1 cellular context compared by ENCODE assay signal in the genomic region with DNA sequence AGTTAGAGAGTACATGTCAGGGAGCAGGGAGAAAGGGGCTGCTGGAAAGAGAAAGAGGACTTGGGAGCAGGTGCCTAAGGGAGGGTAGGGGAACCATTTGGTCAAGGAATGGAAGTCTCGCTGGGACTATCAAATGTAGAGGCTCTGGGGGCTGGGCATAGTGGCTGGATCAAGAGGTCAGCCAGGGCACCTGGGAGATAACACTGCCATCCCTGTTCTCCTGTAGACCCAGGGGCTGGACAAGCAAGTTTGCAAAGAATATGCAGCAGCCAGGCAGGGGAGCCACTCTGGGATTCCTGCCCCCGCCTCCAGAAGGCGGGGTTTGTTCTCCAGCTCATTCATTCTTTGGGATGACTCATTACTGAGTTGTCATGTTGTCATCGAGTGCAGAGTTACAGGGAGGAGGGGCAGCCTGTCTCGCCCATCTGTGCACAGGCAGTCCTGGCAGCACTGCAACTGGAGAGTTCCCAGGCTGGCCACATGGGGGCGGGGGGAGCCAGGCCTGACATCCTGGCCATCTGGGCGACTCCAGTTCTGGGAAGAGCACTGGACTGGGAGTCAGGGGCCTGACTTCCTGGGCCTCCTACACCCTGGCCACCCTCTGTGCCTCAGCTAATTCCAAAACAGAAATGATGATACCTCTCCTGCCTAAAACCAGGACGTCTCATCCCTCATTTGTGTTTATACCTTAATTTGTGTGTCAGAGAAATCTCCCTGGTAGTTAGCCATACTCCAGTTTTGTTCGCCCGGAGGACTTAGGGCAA.
TF ChIP-seq lines count a peak whose summit lies in the region.

No MANE protein-coding gene starts in this region.

TF ChIP-seq in HepG2, 621 proteins besides CTCF, POLR2A, EP300 and RAD21 (continued from another document and continues in another):
- TF ChIP-seq ZNF883 (CRISPR knock-in tag; IDR thresholded peaks at IDR 0.05; ENCODE audit: not compliant biosample characterization) (no peak), ATF7-NPFF (CRISPR knock-in tag; IDR thresholded peaks at IDR 0.05; ENCODE audit: low read depth) (no peak; the same call in 1 of the 2 replicates), ZNF367 (CRISPR knock-in tag; IDR thresholded peaks at IDR 0.05; ENCODE audit: borderline replicate concordance) (no peak), ZNF350 (CRISPR knock-in tag; IDR thresholded peaks at IDR 0.05; ENCODE audit: borderline replicate concordance, low read depth) (peak; percentile 95), ZNF776 (CRISPR knock-in tag; IDR thresholded peaks at IDR 0.05) (no peak), NR2C2 (CRISPR knock-in tag; IDR thresholded peaks at IDR 0.05; ENCODE audit: borderline replicate concordance) (no peak; the same call in 1 of the 2 replicates), SRSF1 (optimal IDR thresholded peaks at IDR 0.05; ENCODE audit: low read depth, low read length) (no peak), MIER2 (CRISPR knock-in tag; IDR thresholded peaks at IDR 0.05) (peak; percentile 79), MTA3 (CRISPR knock-in tag; IDR thresholded peaks at IDR 0.05) (no peak), IKZF1 (IDR thresholded peaks at IDR 0.05) (no peak), NR1H2 (CRISPR knock-in tag; IDR thresholded peaks at IDR 0.05; ENCODE audit: borderline replicate concordance, low read depth) (no peak), ZNF549 (CRISPR knock-in tag; IDR thresholded peaks at IDR 0.05) (no peak), ZNF460 (CRISPR knock-in tag; IDR thresholded peaks at IDR 0.05; ENCODE audit: borderline replicate concordance) (no peak), SP1 (IDR thresholded peaks at IDR 0.05) (no peak), SP1 (CRISPR knock-in tag; IDR thresholded peaks at IDR 0.05) (peak; percentile 38; the same call in 1 of the 2 replicates), KDM5A (IDR thresholded peaks at IDR 0.05; ENCODE audit: borderline replicate concordance, low read length) (no peak), ADNP (CRISPR knock-in tag; IDR thresholded peaks at IDR 0.05) (peak; percentile 93), ZNF564 (CRISPR knock-in tag; IDR thresholded peaks at IDR 0.05) (no peak), BRD4 (CRISPR knock-in tag; IDR thresholded peaks at IDR 0.05) (no peak), TBX2 (CRISPR knock-in tag; IDR thresholded peaks at IDR 0.05; ENCODE audit: borderline replicate concordance) (peak; percentile 79), ZNF737 (CRISPR knock-in tag; IDR thresholded peaks at IDR 0.05; ENCODE audit: borderline replicate concordance) (no peak), ZNF138 (CRISPR knock-in tag; IDR thresholded peaks at IDR 0.05; ENCODE audit: low read depth) (no peak), TRIM24 (CRISPR knock-in tag; IDR thresholded peaks at IDR 0.05) (no peak), ATAD3A (CRISPR knock-in tag; IDR thresholded peaks at IDR 0.05) (no peak), MAZ (IDR thresholded peaks at IDR 0.05; ENCODE audit: borderline replicate concordance, low read depth, low read length) (peak; percentile 91), MAZ (CRISPR knock-in tag; IDR thresholded peaks at IDR 0.05; ENCODE audit: low read depth) (peak; percentile 91), ZNF746 (CRISPR knock-in tag; IDR thresholded peaks at IDR 0.05) (0 out of 2 replicates have a peak, but pooled peaks have one; percentile 62), ZNF766 (CRISPR knock-in tag; IDR thresholded peaks at IDR 0.05; ENCODE audit: borderline replicate concordance) (0 out of 2 replicates have a peak, but pooled peaks have one; percentile 18)
- TF ChIP-seq, protein P1, sequence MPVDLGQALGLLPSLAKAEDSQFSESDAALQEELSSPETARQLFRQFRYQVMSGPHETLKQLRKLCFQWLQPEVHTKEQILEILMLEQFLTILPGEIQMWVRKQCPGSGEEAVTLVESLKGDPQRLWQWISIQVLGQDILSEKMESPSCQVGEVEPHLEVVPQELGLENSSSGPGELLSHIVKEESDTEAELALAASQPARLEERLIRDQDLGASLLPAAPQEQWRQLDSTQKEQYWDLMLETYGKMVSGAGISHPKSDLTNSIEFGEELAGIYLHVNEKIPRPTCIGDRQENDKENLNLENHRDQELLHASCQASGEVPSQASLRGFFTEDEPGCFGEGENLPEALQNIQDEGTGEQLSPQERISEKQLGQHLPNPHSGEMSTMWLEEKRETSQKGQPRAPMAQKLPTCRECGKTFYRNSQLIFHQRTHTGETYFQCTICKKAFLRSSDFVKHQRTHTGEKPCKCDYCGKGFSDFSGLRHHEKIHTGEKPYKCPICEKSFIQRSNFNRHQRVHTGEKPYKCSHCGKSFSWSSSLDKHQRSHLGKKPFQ (CRISPR knock-in tag; IDR thresholded peaks at IDR 0.05; ENCODE audit: insufficient replicate concordance), result no peak
- TF ChIP-seq, protein P2, sequence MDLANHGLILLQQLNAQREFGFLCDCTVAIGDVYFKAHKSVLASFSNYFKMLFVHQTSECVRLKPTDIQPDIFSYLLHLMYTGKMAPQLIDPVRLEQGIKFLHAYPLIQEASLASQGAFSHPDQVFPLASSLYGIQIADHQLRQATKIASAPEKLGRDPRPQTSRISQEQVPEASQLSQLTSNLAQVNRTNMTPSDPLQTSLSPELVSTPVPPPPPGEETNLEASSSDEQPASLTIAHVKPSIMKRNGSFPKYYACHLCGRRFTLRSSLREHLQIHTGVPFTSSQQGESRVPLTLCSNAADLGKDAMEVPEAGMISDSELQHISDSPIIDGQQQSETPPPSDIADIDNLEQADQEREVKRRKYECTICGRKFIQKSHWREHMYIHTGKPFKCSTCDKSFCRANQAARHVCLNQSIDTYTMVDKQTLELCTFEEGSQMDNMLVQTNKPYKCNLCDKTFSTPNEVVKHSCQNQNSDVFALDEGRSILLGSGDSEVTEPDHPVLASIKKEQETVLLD (CRISPR knock-in tag; IDR thresholded peaks at IDR 0.05; ENCODE audit: low read depth), result no peak
- TF ChIP-seq, protein P3, sequence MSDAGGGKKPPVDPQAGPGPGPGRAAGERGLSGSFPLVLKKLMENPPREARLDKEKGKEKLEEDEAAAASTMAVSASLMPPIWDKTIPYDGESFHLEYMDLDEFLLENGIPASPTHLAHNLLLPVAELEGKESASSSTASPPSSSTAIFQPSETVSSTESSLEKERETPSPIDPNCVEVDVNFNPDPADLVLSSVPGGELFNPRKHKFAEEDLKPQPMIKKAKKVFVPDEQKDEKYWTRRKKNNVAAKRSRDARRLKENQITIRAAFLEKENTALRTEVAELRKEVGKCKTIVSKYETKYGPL (CRISPR knock-in tag; IDR thresholded peaks at IDR 0.05), result no peak
- TF ChIP-seq, protein P4, sequence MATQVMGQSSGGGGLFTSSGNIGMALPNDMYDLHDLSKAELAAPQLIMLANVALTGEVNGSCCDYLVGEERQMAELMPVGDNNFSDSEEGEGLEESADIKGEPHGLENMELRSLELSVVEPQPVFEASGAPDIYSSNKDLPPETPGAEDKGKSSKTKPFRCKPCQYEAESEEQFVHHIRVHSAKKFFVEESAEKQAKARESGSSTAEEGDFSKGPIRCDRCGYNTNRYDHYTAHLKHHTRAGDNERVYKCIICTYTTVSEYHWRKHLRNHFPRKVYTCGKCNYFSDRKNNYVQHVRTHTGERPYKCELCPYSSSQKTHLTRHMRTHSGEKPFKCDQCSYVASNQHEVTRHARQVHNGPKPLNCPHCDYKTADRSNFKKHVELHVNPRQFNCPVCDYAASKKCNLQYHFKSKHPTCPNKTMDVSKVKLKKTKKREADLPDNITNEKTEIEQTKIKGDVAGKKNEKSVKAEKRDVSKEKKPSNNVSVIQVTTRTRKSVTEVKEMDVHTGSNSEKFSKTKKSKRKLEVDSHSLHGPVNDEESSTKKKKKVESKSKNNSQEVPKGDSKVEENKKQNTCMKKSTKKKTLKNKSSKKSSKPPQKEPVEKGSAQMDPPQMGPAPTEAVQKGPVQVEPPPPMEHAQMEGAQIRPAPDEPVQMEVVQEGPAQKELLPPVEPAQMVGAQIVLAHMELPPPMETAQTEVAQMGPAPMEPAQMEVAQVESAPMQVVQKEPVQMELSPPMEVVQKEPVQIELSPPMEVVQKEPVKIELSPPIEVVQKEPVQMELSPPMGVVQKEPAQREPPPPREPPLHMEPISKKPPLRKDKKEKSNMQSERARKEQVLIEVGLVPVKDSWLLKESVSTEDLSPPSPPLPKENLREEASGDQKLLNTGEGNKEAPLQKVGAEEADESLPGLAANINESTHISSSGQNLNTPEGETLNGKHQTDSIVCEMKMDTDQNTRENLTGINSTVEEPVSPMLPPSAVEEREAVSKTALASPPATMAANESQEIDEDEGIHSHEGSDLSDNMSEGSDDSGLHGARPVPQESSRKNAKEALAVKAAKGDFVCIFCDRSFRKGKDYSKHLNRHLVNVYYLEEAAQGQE (IDR thresholded peaks at IDR 0.05; ENCODE audit: borderline replicate concordance in 1 of 2, low read depth in 1 of 2, low read length in 2 of 2), result no peak
- TF ChIP-seq, protein P5, sequence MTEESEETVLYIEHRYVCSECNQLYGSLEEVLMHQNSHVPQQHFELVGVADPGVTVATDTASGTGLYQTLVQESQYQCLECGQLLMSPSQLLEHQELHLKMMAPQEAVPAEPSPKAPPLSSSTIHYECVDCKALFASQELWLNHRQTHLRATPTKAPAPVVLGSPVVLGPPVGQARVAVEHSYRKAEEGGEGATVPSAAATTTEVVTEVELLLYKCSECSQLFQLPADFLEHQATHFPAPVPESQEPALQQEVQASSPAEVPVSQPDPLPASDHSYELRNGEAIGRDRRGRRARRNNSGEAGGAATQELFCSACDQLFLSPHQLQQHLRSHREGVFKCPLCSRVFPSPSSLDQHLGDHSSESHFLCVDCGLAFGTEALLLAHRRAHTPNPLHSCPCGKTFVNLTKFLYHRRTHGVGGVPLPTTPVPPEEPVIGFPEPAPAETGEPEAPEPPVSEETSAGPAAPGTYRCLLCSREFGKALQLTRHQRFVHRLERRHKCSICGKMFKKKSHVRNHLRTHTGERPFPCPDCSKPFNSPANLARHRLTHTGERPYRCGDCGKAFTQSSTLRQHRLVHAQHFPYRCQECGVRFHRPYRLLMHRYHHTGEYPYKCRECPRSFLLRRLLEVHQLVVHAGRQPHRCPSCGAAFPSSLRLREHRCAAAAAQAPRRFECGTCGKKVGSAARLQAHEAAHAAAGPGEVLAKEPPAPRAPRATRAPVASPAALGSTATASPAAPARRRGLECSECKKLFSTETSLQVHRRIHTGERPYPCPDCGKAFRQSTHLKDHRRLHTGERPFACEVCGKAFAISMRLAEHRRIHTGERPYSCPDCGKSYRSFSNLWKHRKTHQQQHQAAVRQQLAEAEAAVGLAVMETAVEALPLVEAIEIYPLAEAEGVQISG (CRISPR knock-in tag; IDR thresholded peaks at IDR 0.05), result peak; percentile 77
- TF ChIP-seq, protein P6, sequence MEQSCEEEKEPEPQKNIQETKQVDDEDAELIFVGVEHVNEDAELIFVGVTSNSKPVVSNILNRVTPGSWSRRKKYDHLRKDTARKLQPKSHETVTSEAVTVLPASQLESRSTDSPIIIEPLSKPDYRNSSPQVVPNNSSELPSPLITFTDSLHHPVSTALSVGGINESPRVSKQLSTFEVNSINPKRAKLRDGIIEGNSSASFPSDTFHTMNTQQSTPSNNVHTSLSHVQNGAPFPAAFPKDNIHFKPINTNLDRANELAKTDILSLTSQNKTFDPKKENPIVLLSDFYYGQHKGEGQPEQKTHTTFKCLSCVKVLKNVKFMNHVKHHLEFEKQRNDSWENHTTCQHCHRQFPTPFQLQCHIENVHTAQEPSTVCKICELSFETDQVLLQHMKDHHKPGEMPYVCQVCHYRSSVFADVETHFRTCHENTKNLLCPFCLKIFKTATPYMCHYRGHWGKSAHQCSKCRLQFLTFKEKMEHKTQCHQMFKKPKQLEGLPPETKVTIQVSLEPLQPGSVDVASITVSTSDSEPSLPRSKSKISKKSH (CRISPR knock-in tag; IDR thresholded peaks at IDR 0.05; ENCODE audit: borderline replicate concordance), result peak; percentile 70; the same call in 1 of the 2 replicates
- TF ChIP-seq, protein P7, sequence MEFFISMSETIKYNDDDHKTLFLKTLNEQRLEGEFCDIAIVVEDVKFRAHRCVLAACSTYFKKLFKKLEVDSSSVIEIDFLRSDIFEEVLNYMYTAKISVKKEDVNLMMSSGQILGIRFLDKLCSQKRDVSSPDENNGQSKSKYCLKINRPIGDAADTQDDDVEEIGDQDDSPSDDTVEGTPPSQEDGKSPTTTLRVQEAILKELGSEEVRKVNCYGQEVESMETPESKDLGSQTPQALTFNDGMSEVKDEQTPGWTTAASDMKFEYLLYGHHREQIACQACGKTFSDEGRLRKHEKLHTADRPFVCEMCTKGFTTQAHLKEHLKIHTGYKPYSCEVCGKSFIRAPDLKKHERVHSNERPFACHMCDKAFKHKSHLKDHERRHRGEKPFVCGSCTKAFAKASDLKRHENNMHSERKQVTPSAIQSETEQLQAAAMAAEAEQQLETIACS (CRISPR knock-in tag; IDR thresholded peaks at IDR 0.05), result no peak
- TF ChIP-seq, protein P8, sequence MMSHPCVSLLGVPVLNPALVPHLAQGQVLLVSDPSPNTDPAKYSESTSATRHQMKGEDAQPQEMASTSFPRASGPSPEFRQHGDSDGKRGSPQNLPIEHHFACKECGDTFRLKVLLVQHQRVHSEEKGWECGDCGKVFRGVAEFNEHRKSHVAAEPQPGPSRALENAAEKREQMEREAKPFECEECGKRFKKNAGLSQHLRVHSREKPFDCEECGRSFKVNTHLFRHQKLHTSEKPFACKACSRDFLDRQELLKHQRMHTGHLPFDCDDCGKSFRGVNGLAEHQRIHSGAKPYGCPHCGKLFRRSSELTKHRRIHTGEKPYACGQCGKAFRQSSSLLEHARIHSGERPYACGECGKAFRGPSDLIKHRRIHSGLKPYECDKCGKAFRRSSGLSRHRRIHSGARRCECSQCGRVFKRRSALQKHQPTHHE (CRISPR knock-in tag; IDR thresholded peaks at IDR 0.05; ENCODE audit: borderline replicate concordance), result no peak
- TF ChIP-seq, protein P9, sequence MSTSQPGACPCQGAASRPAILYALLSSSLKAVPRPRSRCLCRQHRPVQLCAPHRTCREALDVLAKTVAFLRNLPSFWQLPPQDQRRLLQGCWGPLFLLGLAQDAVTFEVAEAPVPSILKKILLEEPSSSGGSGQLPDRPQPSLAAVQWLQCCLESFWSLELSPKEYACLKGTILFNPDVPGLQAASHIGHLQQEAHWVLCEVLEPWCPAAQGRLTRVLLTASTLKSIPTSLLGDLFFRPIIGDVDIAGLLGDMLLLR (CRISPR knock-in tag; IDR thresholded peaks at IDR 0.05), result no peak
- TF ChIP-seq, protein P10, sequence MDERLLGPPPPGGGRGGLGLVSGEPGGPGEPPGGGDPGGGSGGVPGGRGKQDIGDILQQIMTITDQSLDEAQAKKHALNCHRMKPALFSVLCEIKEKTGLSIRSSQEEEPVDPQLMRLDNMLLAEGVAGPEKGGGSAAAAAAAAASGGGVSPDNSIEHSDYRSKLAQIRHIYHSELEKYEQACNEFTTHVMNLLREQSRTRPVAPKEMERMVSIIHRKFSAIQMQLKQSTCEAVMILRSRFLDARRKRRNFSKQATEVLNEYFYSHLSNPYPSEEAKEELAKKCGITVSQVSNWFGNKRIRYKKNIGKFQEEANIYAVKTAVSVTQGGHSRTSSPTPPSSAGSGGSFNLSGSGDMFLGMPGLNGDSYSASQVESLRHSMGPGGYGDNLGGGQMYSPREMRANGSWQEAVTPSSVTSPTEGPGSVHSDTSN (CRISPR knock-in tag; IDR thresholded peaks at IDR 0.05), result no peak
